In the genomic region with DNA sequence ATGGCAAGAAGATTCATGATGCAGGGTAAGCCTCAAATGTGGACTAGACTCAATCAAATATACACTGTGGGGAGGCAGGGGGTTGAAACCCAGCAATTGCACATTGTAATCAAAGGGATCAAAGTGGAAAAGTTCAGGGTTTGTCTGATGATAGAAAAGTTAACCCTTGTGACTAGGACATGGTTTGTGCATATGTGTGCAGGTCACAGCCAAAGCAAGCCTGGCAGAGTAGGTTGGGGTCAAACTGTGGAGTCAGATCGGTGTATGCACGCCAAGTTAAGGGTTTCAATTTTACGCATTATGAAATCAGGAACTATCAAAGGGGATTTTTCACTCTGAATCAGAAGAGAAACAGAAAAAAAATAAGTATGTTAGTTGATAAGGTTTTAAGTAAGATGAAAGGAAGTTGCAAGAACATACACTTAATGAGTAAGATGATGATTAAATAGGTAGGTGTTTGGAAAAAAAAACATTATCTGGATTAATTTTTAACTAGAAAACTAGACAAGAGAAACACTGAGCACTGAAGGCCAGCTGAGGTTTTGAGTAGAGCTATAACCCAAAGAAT, we compare ENCODE assay signal across 1 cellular context.
TF ChIP-seq lines count a peak whose summit lies in the region.

No MANE protein-coding gene starts in this region.

TF ChIP-seq in WTC11, 78 proteins besides CTCF, POLR2A, EP300 and RAD21 (continued from another document):
- TF ChIP-seq, protein P1, sequence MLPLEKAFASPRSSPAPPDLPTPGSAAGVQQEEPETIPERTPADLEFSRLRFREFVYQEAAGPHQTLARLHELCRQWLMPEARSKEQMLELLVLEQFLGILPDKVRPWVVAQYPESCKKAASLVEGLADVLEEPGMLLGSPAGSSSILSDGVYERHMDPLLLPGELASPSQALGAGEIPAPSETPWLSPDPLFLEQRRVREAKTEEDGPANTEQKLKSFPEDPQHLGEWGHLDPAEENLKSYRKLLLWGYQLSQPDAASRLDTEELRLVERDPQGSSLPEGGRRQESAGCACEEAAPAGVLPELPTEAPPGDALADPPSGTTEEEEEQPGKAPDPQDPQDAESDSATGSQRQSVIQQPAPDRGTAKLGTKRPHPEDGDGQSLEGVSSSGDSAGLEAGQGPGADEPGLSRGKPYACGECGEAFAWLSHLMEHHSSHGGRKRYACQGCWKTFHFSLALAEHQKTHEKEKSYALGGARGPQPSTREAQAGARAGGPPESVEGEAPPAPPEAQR (CRISPR knock-in tag; IDR thresholded peaks at IDR 0.05): no peak
